23 cellular contexts compared by ENCODE assay signal in the genomic region with DNA sequence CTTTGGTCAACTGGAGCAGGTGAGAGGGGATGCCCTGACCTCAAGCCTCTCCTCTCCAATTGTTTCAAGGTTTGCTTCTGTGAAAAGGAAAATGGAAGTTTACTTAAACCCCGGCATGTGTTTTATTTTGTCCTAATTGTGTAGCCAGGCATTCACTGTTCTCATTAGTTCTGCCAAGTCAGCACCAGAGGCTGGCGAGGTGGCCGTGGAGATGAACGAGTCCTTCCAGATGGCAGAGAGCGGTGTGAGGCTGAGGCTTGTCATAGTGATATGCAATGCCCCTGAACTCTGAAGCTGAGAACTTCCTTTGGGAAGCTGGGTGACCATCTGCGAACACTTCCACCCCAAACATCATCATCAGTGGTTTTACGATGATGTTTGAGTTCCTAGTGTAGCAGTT.
"Had no signal": no experiment of that assay in that cellular context is flagged by ENCODE, and none has a peak within 500 bp of the region (broad histone marks: within the 10 kb centered on the region; RNA-seq: fewer than 3 reads in every experiment).

No MANE protein-coding gene starts in this region.

- FAIRE-seq: HTR-8/SVneo, RCC 7860 had no signal

- H3K4me1 Mint-ChIP-seq: T-cell had no signal

- H3K9me3 ChIP-seq: SK-N-SH had no signal

- DNase-seq: KBM-7, MV-4-11, NCI-H1048, NCI-H1105, NCI-H1417, NCI-H1436 treated with DMSO at 0.1 percent for 48 hours, NCI-H1694, NCI-H187 treated with DMSO at 0.1 percent for 48 hours, NCI-H2029 treated with DMSO at 0.1 percent for 48 hours, NCI-H2171 treated with DMSO at 0.1 percent for 48 hours, NCI-H345, NCI-H446 treated with DMSO at 0.1 percent for 48 hours, NCI-H510A treated with DMSO at 0.1 percent for 48 hours, NCI-H526, NCI-H82, SHP77, SK-N-SH, SW 1271, T-cell had no signal

- H3K4me2 ChIP-seq: SK-N-SH had no signal

- H3K27ac Mint-ChIP-seq: T-cell had no signal

- H3K9ac ChIP-seq: SK-N-SH had no signal

- H3K27ac ChIP-seq: HL-60, RWPE1 had no signal

- ATAC-seq: T-cell had no signal

- H3K36me3 Mint-ChIP-seq: T-cell had no signal

- H3K4me3 Mint-ChIP-seq: T-cell had no signal
